ENCODE assay signal across 9 cellular contexts in genomic region chr6:136551103-136551502, GRCh38. TPM values are rescaled to one million over a fixed set of nuclear protein-coding genes. Genes with fewer than 3 reads are reported as not detected.
DNase-seq lines count a peak whose midpoint lies in the region; ATAC-seq and TF ChIP-seq lines count a peak whose summit lies in the region.
"Had no signal": no experiment of that assay in that cellular context is flagged by ENCODE, and none has a peak within 500 bp of the region (broad histone marks: within the 10 kb centered on the region; RNA-seq: fewer than 3 reads in every experiment).

No MANE protein-coding gene starts in this region.

- H3K4me3 ChIP-seq in foreskin fibroblast (ENCODE audit: low read depth in 1 of 2, low read length in 2 of 2): peak overlapping the region; percentile 55 to 66

- ATAC-seq in GM21786 (IDR thresholded peaks at IDR 0.05; ENCODE audit: unreplicated experiment): no peak
- ATAC-seq in HG03432 (IDR thresholded peaks at IDR 0.05; ENCODE audit: unreplicated experiment): no peak

- TF ChIP-seq CTCF in foreskin fibroblast (IDR thresholded peaks at IDR 0.05; ENCODE audit: low read depth, low read length): no peak

- peak; percentile 54 for DNase-seq in DMS53 (lab: John Stamatoyannopoulos, UW)
- DNase-seq in DMS53 treated with DMSO at 0.1 percent for 48 hours (lab: John Stamatoyannopoulos, UW; ENCODE audit: unreplicated experiment): no peak
- DNase-seq in SW480 (ENCODE audit: low spot score): peak; percentile 29
- DNase-seq in foreskin fibroblast: no peak
- peak; percentile 30 for DNase-seq in renal cortical epithelial cell (ENCODE audit: low read depth)
- DNase-seq in cerebellar nuclear complex (lab: John Stamatoyannopoulos, UW): no peak
- DNase-seq: Kasumi-1 had no signal

RNA-seq across cellular contexts. Expression of gene MAP7, which starts 0.9 kb away (rescaled TPM):
- total RNA-seq in renal cortical epithelial cell: 21.5 and 28.5 TPM in 2 replicates

Comparison
In these comparisons a context has a peak if more than half of its experiments do, and no peak if none do; other contexts are left out.
1. DNase-seq: peak in DMS53 (single experiment), SW480 (single experiment) and renal cortical epithelial cell (single experiment); none in DMS53 treated with DMSO at 0.1 percent for 48 hours (single experiment), foreskin fibroblast (0 of 2) and cerebellar nuclear complex (0 of 2).